33 cellular contexts compared by ENCODE assay signal in the genomic region with DNA sequence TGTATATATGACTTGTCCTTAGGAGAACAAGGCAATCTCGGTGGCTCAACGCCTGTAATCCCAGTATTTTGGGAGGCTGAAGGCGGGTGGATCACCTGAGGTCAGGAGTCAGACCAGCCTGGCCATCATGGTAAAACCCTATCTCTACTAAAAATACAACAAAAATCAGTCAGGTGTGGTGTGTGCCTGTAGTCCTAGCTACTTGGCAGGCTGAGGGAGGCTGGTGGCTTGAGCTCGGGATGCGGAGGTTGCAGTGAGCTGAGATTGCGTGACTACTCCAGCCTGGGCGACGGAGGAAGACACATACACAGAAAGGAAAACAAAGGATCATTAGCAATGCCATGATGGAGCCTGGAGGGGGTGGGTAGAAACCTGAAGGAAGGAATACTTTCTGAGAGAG.
"Had no signal": no experiment of that assay in that cellular context is flagged by ENCODE, and none has a peak within 500 bp of the region (broad histone marks: within the 10 kb centered on the region; RNA-seq: fewer than 3 reads in every experiment).

No MANE protein-coding gene starts in this region.

- H3K27ac Mint-ChIP-seq: activated B cell treated with CpG ODN at 0.5 μM for 24 hours; activated CD8-positive, alpha-beta T cell treated with anti-CD3 and anti-CD28 coated beads for 36 hours; activated naive CD4-positive, alpha-beta T cell treated with anti-CD3 and anti-CD28 coated beads for 36 hours; activated naive CD4-positive, alpha-beta T cell treated with anti-CD3 and anti-CD28 coated beads, Interleukin-2, amount 50 U/mL, for 24 hours; activated naive CD8-positive, alpha-beta T cell treated with anti-CD3 and anti-CD28 coated beads for 36 hours; activated T-helper 17 cell treated with anti-CD3 and anti-CD28 coated beads, Interleukin-2, amount 50 U/mL, for 72 hours; brain; effector memory CD8-positive, alpha-beta T cell; T-helper 17 cell; T-helper 2 cell treated with Interferon-gamma antibody and Interleukin-4, amounts not matched to agents 5 μg/mL and 100 μg/mL, for 36 hours had no signal

- H3K27me3 Mint-ChIP-seq: activated CD8-positive, alpha-beta T cell treated with anti-CD3 and anti-CD28 coated beads for 36 hours; activated naive CD4-positive, alpha-beta T cell treated with anti-CD3 and anti-CD28 coated beads, Interleukin-2, amount 50 U/mL, for 24 hours; activated naive CD8-positive, alpha-beta T cell treated with anti-CD3 and anti-CD28 coated beads for 36 hours; activated T-helper 17 cell treated with anti-CD3 and anti-CD28 coated beads, Interleukin-2, amount 50 U/mL, for 72 hours had no signal

- DNase-seq: activated B cell treated with CpG ODN at 0.5 μM for 24 hours; activated CD4-positive, alpha-beta T cell treated with anti-CD3 and anti-CD28 coated beads for 48 hours; activated CD4-positive, alpha-beta T cell treated with anti-CD3 and anti-CD28 coated beads, Interleukin-2, amount 50 U/mL, for 1 hour; activated CD4-positive, alpha-beta T cell treated with anti-CD3 and anti-CD28 coated beads, Interleukin-2, amount 50 U/mL, for 48 hours; activated CD8-positive, alpha-beta memory T cell treated with anti-CD3 and anti-CD28 coated beads for 24 hours; activated CD8-positive, alpha-beta T cell treated with anti-CD3 and anti-CD28 coated beads for 36 hours; activated effector memory CD4-positive, alpha-beta T cell treated with Interleukin-2 at 50 U/mL for 16 hours; activated naive CD4-positive, alpha-beta T cell treated with anti-CD3 and anti-CD28 coated beads for 36 hours; activated naive CD8-positive, alpha-beta T cell treated with anti-CD3 and anti-CD28 coated beads for 36 hours; activated T-cell treated with anti-CD3 and anti-CD28 coated beads, Interleukin-2, amount 50 U/mL, for 4 hours; central memory CD4-positive, alpha-beta T cell; cerebellar nuclear complex; colonic mucosa; dermis blood vessel endothelial cell; effector CD4-positive, alpha-beta T cell; effector memory CD8-positive, alpha-beta T cell; erythroblast; foreskin keratinocyte; gastrocnemius medialis; glutamatergic neuron; T-helper 1 cell; T-helper 17 cell; T1000; WERI-Rb-1 had no signal

- H3K4me1 Mint-ChIP-seq: activated T-helper 17 cell treated with anti-CD3 and anti-CD28 coated beads, Interleukin-2, amount 50 U/mL, for 72 hours had no signal

- H3K9me3 Mint-ChIP-seq: activated B cell treated with CpG ODN at 0.5 μM for 24 hours; activated CD8-positive, alpha-beta T cell treated with anti-CD3 and anti-CD28 coated beads for 36 hours; activated naive CD4-positive, alpha-beta T cell treated with anti-CD3 and anti-CD28 coated beads for 36 hours; activated naive CD4-positive, alpha-beta T cell treated with anti-CD3 and anti-CD28 coated beads, Interleukin-2, amount 50 U/mL, for 24 hours; activated naive CD8-positive, alpha-beta T cell treated with anti-CD3 and anti-CD28 coated beads for 36 hours; activated T-cell treated with anti-CD3 and anti-CD28 coated beads, Interleukin-2, amount 50 U/mL, for 4 hours; activated T-helper 17 cell treated with anti-CD3 and anti-CD28 coated beads, Interleukin-2, amount 50 U/mL, for 72 hours; effector memory CD8-positive, alpha-beta T cell; T-helper 2 cell treated with Interferon-gamma antibody and Interleukin-4, amounts not matched to agents 5 μg/mL and 100 μg/mL, for 36 hours had no signal

- H3K36me3 Mint-ChIP-seq: activated naive CD4-positive, alpha-beta T cell treated with anti-CD3 and anti-CD28 coated beads, Interleukin-2, amount 50 U/mL, for 24 hours; activated naive CD8-positive, alpha-beta T cell treated with anti-CD3 and anti-CD28 coated beads for 36 hours; brain had no signal

- H3K9me3 ChIP-seq: ascending aorta, colonic mucosa, esophagus muscularis mucosa, gastrocnemius medialis had no signal

- H3K4me3 Mint-ChIP-seq: activated B cell treated with CpG ODN at 0.5 μM for 24 hours; activated CD8-positive, alpha-beta T cell treated with anti-CD3 and anti-CD28 coated beads for 36 hours; activated naive CD4-positive, alpha-beta T cell treated with anti-CD3 and anti-CD28 coated beads for 36 hours; activated naive CD4-positive, alpha-beta T cell treated with anti-CD3 and anti-CD28 coated beads, Interleukin-2, amount 50 U/mL, for 24 hours; activated naive CD8-positive, alpha-beta T cell treated with anti-CD3 and anti-CD28 coated beads for 36 hours; activated T-cell treated with anti-CD3 and anti-CD28 coated beads, Interleukin-2, amount 50 U/mL, for 4 hours; activated T-helper 17 cell treated with anti-CD3 and anti-CD28 coated beads, Interleukin-2, amount 50 U/mL, for 72 hours; brain; effector memory CD8-positive, alpha-beta T cell; T-helper 17 cell; T-helper 2 cell treated with Interferon-gamma antibody and Interleukin-4, amounts not matched to agents 5 μg/mL and 100 μg/mL, for 36 hours had no signal

- H3K36me3 ChIP-seq: ascending aorta, breast epithelium, cardiac muscle cell, colonic mucosa, esophagus muscularis mucosa, gastrocnemius medialis, WERI-Rb-1 had no signal

- H3K27ac ChIP-seq: ascending aorta, breast epithelium, cardiac muscle cell, colonic mucosa, esophagus muscularis mucosa, foreskin keratinocyte, WERI-Rb-1 had no signal

- H3K27me3 ChIP-seq: ascending aorta, breast epithelium, cardiac muscle cell, colonic mucosa, esophagus muscularis mucosa, foreskin keratinocyte, gastrocnemius medialis had no signal

- ATAC-seq: activated CD4-positive, CD25-positive, alpha-beta regulatory T cell treated with anti-CD3 and anti-CD28 coated beads, Interleukin-2, amount 50 U/mL, for 24 hours; activated CD8-positive, alpha-beta T cell treated with anti-CD3 and anti-CD28 coated beads for 36 hours; activated T-cell treated with anti-CD3 and anti-CD28 coated beads, Interleukin-2, amount 50 U/mL, for 4 hours; activated T-helper 17 cell treated with anti-CD3 and anti-CD28 coated beads, Interleukin-2, amount 50 U/mL, for 72 hours; effector memory CD8-positive, alpha-beta T cell; foreskin keratinocyte; T-helper 17 cell had no signal

- H3K4me1 ChIP-seq: ascending aorta, breast epithelium, colonic mucosa, foreskin keratinocyte had no signal

- H3K4me3 ChIP-seq: ascending aorta, breast epithelium, cardiac muscle cell, colonic mucosa, esophagus muscularis mucosa, gastrocnemius medialis had no signal
